8 cellular contexts compared by ENCODE assay signal in genomic region chr19:46603195-46603637, GRCh38. TPM values are rescaled to one million over a fixed set of nuclear protein-coding genes. Genes with fewer than 3 reads are reported as not detected.
DNase-seq lines count a peak whose midpoint lies in the region; ATAC-seq and TF ChIP-seq lines count a peak whose summit lies in the region.

No MANE protein-coding gene starts in this region.

- H3K4me1 Mint-ChIP-seq in activated CD4-positive, alpha-beta T cell treated with anti-CD3 and anti-CD28 coated beads, Interleukin-2, amount 10 ng/mL, durations not matched to agents 24 days and 14 days: peaks cover 23% of the 10 kb centered on the region
- peaks cover 23% of the 10 kb centered on the region for H3K4me1 Mint-ChIP-seq in activated T-helper 17 cell treated with anti-CD3 and anti-CD28 coated beads, Interleukin-2, amount 50 U/mL, for 72 hours

- no peak for TF ChIP-seq CTCF in testis (IDR thresholded peaks at IDR 0.05)

- ATAC-seq in activated T-helper 17 cell treated with anti-CD3 and anti-CD28 coated beads, Interleukin-2, amount 50 U/mL, for 72 hours (replicated peaks): no peak
- no peak for ATAC-seq in HG03439 (IDR thresholded peaks at IDR 0.05; ENCODE audit: unreplicated experiment)
- ATAC-seq in GM18520 (IDR thresholded peaks at IDR 0.05; ENCODE audit: unreplicated experiment): no peak

- H3K27ac Mint-ChIP-seq in activated CD4-positive, alpha-beta T cell treated with anti-CD3 and anti-CD28 coated beads, Interleukin-2, amount 10 ng/mL, durations not matched to agents 24 days and 14 days: peak overlapping the region; percentile 100
- peak overlapping the region; percentile 95 for H3K27ac Mint-ChIP-seq in activated T-helper 17 cell treated with anti-CD3 and anti-CD28 coated beads, Interleukin-2, amount 50 U/mL, for 72 hours

- peaks cover 43% of the 10 kb centered on the region for H3K36me3 Mint-ChIP-seq in activated CD4-positive, alpha-beta T cell treated with anti-CD3 and anti-CD28 coated beads, Interleukin-2, amount 10 ng/mL, durations not matched to agents 24 days and 14 days (ENCODE audit: low read depth)
- H3K36me3 Mint-ChIP-seq in activated T-helper 17 cell treated with anti-CD3 and anti-CD28 coated beads, Interleukin-2, amount 50 U/mL, for 72 hours (ENCODE audit: low read depth): peaks cover 72% of the 10 kb centered on the region

- TF ChIP-seq POLR2A in testis (IDR thresholded peaks at IDR 0.05): no peak

- peaks cover 39% of the 10 kb centered on the region for H3K4me1 ChIP-seq in testis

- peak overlapping the region in 1 of 2 donors; percentile 94 for H3K27ac ChIP-seq in testis

- DNase-seq in activated CD4-positive, alpha-beta T cell treated with anti-CD3 and anti-CD28 coated beads, Interleukin-2, amount 10 ng/mL, durations not matched to agents 24 days and 14 days: no peak
- DNase-seq in activated CD4-positive, alpha-beta T cell treated with anti-CD3 and anti-CD28 coated beads for 4 hours: no peak
- DNase-seq in kidney tubule cell (ENCODE audit: low spot score): peak; percentile 32
- peak; percentile 14 for DNase-seq in testis
- DNase-seq in activated CD4-positive, alpha-beta T cell treated with anti-CD3 and anti-CD28 coated beads for 1 hour: no peak

- no peaks in the 10 kb centered on the region for H3K9me3 ChIP-seq in testis

- H3K4me3 Mint-ChIP-seq in activated CD4-positive, alpha-beta T cell treated with anti-CD3 and anti-CD28 coated beads, Interleukin-2, amount 10 ng/mL, durations not matched to agents 24 days and 14 days: peak overlapping the region; percentile 97
- H3K4me3 Mint-ChIP-seq in activated T-helper 17 cell treated with anti-CD3 and anti-CD28 coated beads, Interleukin-2, amount 50 U/mL, for 72 hours: peak overlapping the region; percentile 98

- no peaks in the 10 kb centered on the region for H3K36me3 ChIP-seq in testis (ENCODE audit: low read depth, missing control alignments)

- WGBS in testis, 2 donors: 15 to 25% methylated on average over 2 of the region's 2 CpGs

- H3K4me3 ChIP-seq in testis: no peak overlapping the region

- H3K9me3 Mint-ChIP-seq in activated CD4-positive, alpha-beta T cell treated with anti-CD3 and anti-CD28 coated beads, Interleukin-2, amount 10 ng/mL, durations not matched to agents 24 days and 14 days: peaks cover 8% of the 10 kb centered on the region
- H3K9me3 Mint-ChIP-seq in activated T-helper 17 cell treated with anti-CD3 and anti-CD28 coated beads, Interleukin-2, amount 50 U/mL, for 72 hours: no peaks in the 10 kb centered on the region

- H3K27me3 ChIP-seq in testis: no peaks in the 10 kb centered on the region

- intact Hi-C loops in activated CD4-positive, alpha-beta T cell treated with anti-CD3 and anti-CD28 coated beads, Interleukin-2, amount 10 ng/mL, durations not matched to agents 24 days and 14 days (cut with micrococcal nuclease): loop anchor here (1.0 to 5.0 kb wide), 4 partner anchors 8 to 509 kb away; partner anchors contain the start of gene ZC3H4
- intact Hi-C loops in testis (cut with DNase I; ENCODE audit: low total_unique reads): no loop called here

- no peaks in the 10 kb centered on the region for H3K27me3 Mint-ChIP-seq in activated CD4-positive, alpha-beta T cell treated with anti-CD3 and anti-CD28 coated beads, Interleukin-2, amount 10 ng/mL, durations not matched to agents 24 days and 14 days
- H3K27me3 Mint-ChIP-seq in activated T-helper 17 cell treated with anti-CD3 and anti-CD28 coated beads, Interleukin-2, amount 50 U/mL, for 72 hours: no peaks in the 10 kb centered on the region

RNA-seq across cellular contexts. Expression of gene CALM3, which starts 2.1 kb away (rescaled TPM):
- 477 and 479 TPM in 2 replicates for total RNA-seq in activated CD4-positive, alpha-beta T cell treated with anti-CD3 and anti-CD28 coated beads, Interleukin-2, amount 10 ng/mL, durations not matched to agents 24 days and 14 days
- total RNA-seq in activated T-helper 17 cell treated with anti-CD3 and anti-CD28 coated beads, Interleukin-2, amount 50 U/mL, for 72 hours: 100 to 1,000 TPM; 313 to 323 TPM
- 100 to 1,000 TPM; 357 to 380 TPM for total RNA-seq in testis
- 889 TPM for polyA plus RNA-seq in testis (ENCODE audit: insufficient read depth, low read depth, low replicate concordance)

RNA-seq across cellular contexts. Expression of gene PTGIR, which starts 21.7 kb away (rescaled TPM):
- 194 TPM in 2 replicates for total RNA-seq in activated CD4-positive, alpha-beta T cell treated with anti-CD3 and anti-CD28 coated beads, Interleukin-2, amount 10 ng/mL, durations not matched to agents 24 days and 14 days
- total RNA-seq in activated T-helper 17 cell treated with anti-CD3 and anti-CD28 coated beads, Interleukin-2, amount 50 U/mL, for 72 hours: 10 to 100 TPM in 1 of 2 donors, 1 to 10 TPM in 1; 1.3 to 12.9 TPM
- under 1 TPM; 0.63 to 0.87 TPM for total RNA-seq in testis
- 1.0 TPM for polyA plus RNA-seq in testis (ENCODE audit: insufficient read depth, low read depth, low replicate concordance)

RNA-seq across cellular contexts. Expression of gene GNG8, which starts 32.8 kb away (rescaled TPM):
- total RNA-seq in activated CD4-positive, alpha-beta T cell treated with anti-CD3 and anti-CD28 coated beads, Interleukin-2, amount 10 ng/mL, durations not matched to agents 24 days and 14 days: 13.3 and 14.1 TPM in 2 replicates
- 1 to 10 TPM in 1 of 2 donors, not detected in 1; 9.6 TPM for total RNA-seq in activated T-helper 17 cell treated with anti-CD3 and anti-CD28 coated beads, Interleukin-2, amount 50 U/mL, for 72 hours
- total RNA-seq in testis: not detected
- polyA plus RNA-seq in testis (ENCODE audit: insufficient read depth, low read depth, low replicate concordance): not detected

RNA-seq across cellular contexts. Expression of gene DACT3, which starts 57.8 kb away (rescaled TPM):
- total RNA-seq in activated CD4-positive, alpha-beta T cell treated with anti-CD3 and anti-CD28 coated beads, Interleukin-2, amount 10 ng/mL, durations not matched to agents 24 days and 14 days: 3.2 and 3.7 TPM in 2 replicates
- total RNA-seq in activated T-helper 17 cell treated with anti-CD3 and anti-CD28 coated beads, Interleukin-2, amount 50 U/mL, for 72 hours: 1 to 10 TPM in 1 of 2 donors, under 1 TPM in 1; 0.09 to 5.4 TPM
- total RNA-seq in testis: 10 to 100 TPM; 17.2 to 30.6 TPM
- 19.8 TPM for polyA plus RNA-seq in testis (ENCODE audit: insufficient read depth, low read depth, low replicate concordance)

Comparison
In these comparisons a context has a peak if more than half of its experiments do, and no peak if none do; other contexts are left out.
1. DNase-seq: peak in kidney tubule cell (single experiment) and testis (single experiment); none in activated CD4-positive, alpha-beta T cell treated with anti-CD3 and anti-CD28 coated beads, Interleukin-2, amount 10 ng/mL, durations not matched to agents 24 days and 14 days (single experiment), activated CD4-positive, alpha-beta T cell treated with anti-CD3 and anti-CD28 coated beads for 4 hours (0 of 2) and activated CD4-positive, alpha-beta T cell treated with anti-CD3 and anti-CD28 coated beads for 1 hour (single experiment).
2. RNA of gene PTGIR, which starts 21.7 kb away (total RNA-seq): 194 TPM in activated CD4-positive, alpha-beta T cell treated with anti-CD3 and anti-CD28 coated beads, Interleukin-2, amount 10 ng/mL, durations not matched to agents 24 days and 14 days; 1.3 to 12.9 TPM in activated T-helper 17 cell treated with anti-CD3 and anti-CD28 coated beads, Interleukin-2, amount 50 U/mL, for 72 hours and 0.63 to 0.87 TPM in testis; every median in the first group is over 10 times any median in the second.